ENCODE assay signal across 13 cellular contexts in genomic region chr9:75431388-75431787, GRCh38.
DNase-seq lines count a peak whose midpoint lies in the region; ATAC-seq and TF ChIP-seq lines count a peak whose summit lies in the region.
"Had no signal": no experiment of that assay in that cellular context is flagged by ENCODE, and none has a peak within 500 bp of the region (broad histone marks: within the 10 kb centered on the region; RNA-seq: fewer than 3 reads in every experiment).

No MANE protein-coding gene starts in this region.

- WGBS in esophagus squamous epithelium, 2 donors = 38 to 50% methylated on average over 1 of the region's 1 CpG

- H3K36me3 ChIP-seq in esophagus squamous epithelium (no peaks in the 10 kb centered on the region), left lung (no peaks in the 10 kb centered on the region), stomach smooth muscle (ENCODE audit: control insufficient read depth in 2 of 2, insufficient read depth in 2 of 2, low read length in 2 of 2) (no peaks in the 10 kb centered on the region), vagina (no peaks in the 10 kb centered on the region)

- ATAC-seq in left lung = no peak
- no peak for ATAC-seq in HG03175 (IDR thresholded peaks at IDR 0.05; ENCODE audit: unreplicated experiment)
- ATAC-seq in HG02970 (IDR thresholded peaks at IDR 0.05; ENCODE audit: low FRiP score, unreplicated experiment) = no peak
- ATAC-seq: GM12878, K562 had no signal

- no peak for TF ChIP-seq CTCF in esophagus squamous epithelium (IDR thresholded peaks at IDR 0.05)
- TF ChIP-seq CTCF in left lung (IDR thresholded peaks at IDR 0.05) = no peak
- no peak for TF ChIP-seq CTCF in vagina (IDR thresholded peaks at IDR 0.05)

- H3K9me3 ChIP-seq in esophagus squamous epithelium = no peaks in the 10 kb centered on the region
- H3K9me3 ChIP-seq in left lung = no peaks in the 10 kb centered on the region
- H3K9me3 ChIP-seq in stomach smooth muscle (ENCODE audit: control insufficient read depth in 2 of 2, low read length in 2 of 2) = peaks cover 0 to 3% of the 10 kb centered on the region in 2 donors
- no peaks in the 10 kb centered on the region for H3K9me3 ChIP-seq in vagina

- intact Hi-C loops in esophagus squamous epithelium (cut with DNase I) (no loop called here), left lung (cut with DNase I) (no loop called here), vagina (cut with DNase I) (no loop called here)

- DNase-seq in esophagus squamous epithelium (lab: John Stamatoyannopoulos, UW) (no peak), left lung (no peak), vagina (ENCODE audit: extremely low spot score in 2 of 2) (no peak), NCI-H2107 treated with DMSO at 0.1 percent for 48 hours (lab: John Stamatoyannopoulos, UW; ENCODE audit: unreplicated experiment) (no peak)
- DNase-seq: ACHN; CD4-positive, CD25-positive, alpha-beta regulatory T cell; NCI-H2107; PC-9 had no signal

- H3K4me1 ChIP-seq in esophagus squamous epithelium (peaks cover 0 to 18% (median 0%) of the 10 kb centered on the region in 3 donors), left lung (peaks cover 0 to 5% of the 10 kb centered on the region in 2 donors), stomach smooth muscle (ENCODE audit: control insufficient read depth, insufficient read depth, low read length) (no peaks in the 10 kb centered on the region), vagina (peaks cover 19% of the 10 kb centered on the region)

- H3K4me3 ChIP-seq in esophagus squamous epithelium (no peak overlapping the region), left lung (no peak overlapping the region), stomach smooth muscle (ENCODE audit: low read length in 2 of 2) (no peak overlapping the region), vagina (no peak overlapping the region)
- H3K4me3 ChIP-seq: GM12878, K562, PC-9 had no signal

- no peaks in the 10 kb centered on the region for H3K27me3 ChIP-seq in esophagus squamous epithelium
- H3K27me3 ChIP-seq in left lung = no peaks in the 10 kb centered on the region
- no peaks in the 10 kb centered on the region for H3K27me3 ChIP-seq in stomach smooth muscle (ENCODE audit: control insufficient read depth in 1 of 2, insufficient read depth in 2 of 2, low read length in 2 of 2)
- no peaks in the 10 kb centered on the region for H3K27me3 ChIP-seq in vagina

- H3K9ac ChIP-seq in stomach smooth muscle (ENCODE audit: low read length in 2 of 2) = no peak overlapping the region

- H3K27ac ChIP-seq in esophagus squamous epithelium = peak overlapping the region; percentile 13 to 84 (median 54)
- H3K27ac ChIP-seq in left lung = peak overlapping the region; percentile 19 to 37
- H3K27ac ChIP-seq in stomach smooth muscle (ENCODE audit: low read length) = peak overlapping the region; percentile 37
- peak overlapping the region; percentile 25 for H3K27ac ChIP-seq in vagina
- H3K27ac ChIP-seq: PC-9 had no signal

- no peak for TF ChIP-seq POLR2A in esophagus squamous epithelium (IDR thresholded peaks at IDR 0.05)
- TF ChIP-seq POLR2A in vagina (IDR thresholded peaks at IDR 0.05) = no peak
